ENCODE assay signal across 17 cellular contexts in genomic region chr1:40628903-40629292, GRCh38. TPM values are rescaled to one million over a fixed set of nuclear protein-coding genes. Genes with fewer than 3 reads are reported as not detected.
DNase-seq lines count a peak whose midpoint lies in the region; ATAC-seq, FAIRE-seq and TF ChIP-seq lines count a peak whose summit lies in the region.
"Had no signal": no experiment of that assay in that cellular context is flagged by ENCODE, and none has a peak within 500 bp of the region (broad histone marks: within the 10 kb centered on the region; RNA-seq: fewer than 3 reads in every experiment).

No MANE protein-coding gene starts in this region.

- H3K9me3 ChIP-seq in lower lobe of right lung, result no peaks in the 10 kb centered on the region
- H3K9me3 ChIP-seq: Caco-2, prostate gland had no signal

- intact Hi-C loops in lower lobe of right lung (cut with DNase I), result no loop called here

- H3K4me3 Mint-ChIP-seq in activated naive CD8-positive, alpha-beta T cell treated with anti-CD3 and anti-CD28 coated beads for 36 hours, result no peak overlapping the region
- no peak overlapping the region for H3K4me3 Mint-ChIP-seq in activated naive CD8-positive, alpha-beta T cell treated with anti-CD3 and anti-CD28 coated beads, Interleukin-2, amount 50 U/mL, for 24 hours
- H3K4me3 Mint-ChIP-seq: brain, memory B cell had no signal

- H3K4me1 Mint-ChIP-seq in activated naive CD8-positive, alpha-beta T cell treated with anti-CD3 and anti-CD28 coated beads for 36 hours, result peaks cover 29% of the 10 kb centered on the region
- H3K4me1 Mint-ChIP-seq in activated naive CD8-positive, alpha-beta T cell treated with anti-CD3 and anti-CD28 coated beads, Interleukin-2, amount 50 U/mL, for 24 hours, result peaks cover 28% of the 10 kb centered on the region

- no peak for ATAC-seq in activated naive CD8-positive, alpha-beta T cell treated with anti-CD3 and anti-CD28 coated beads, Interleukin-2, amount 50 U/mL, for 24 hours
- ATAC-seq in foreskin keratinocyte (peak; percentile 40), lower lobe of right lung (no peak)

- FAIRE-seq in urothelium cell line (lab: Jason Lieb, UNC), result peak; percentile 40
- FAIRE-seq: G401.6 had no signal

- no peak for DNase-seq in activated naive CD8-positive, alpha-beta T cell treated with anti-CD3 and anti-CD28 coated beads for 36 hours
- no peak for DNase-seq in activated naive CD8-positive, alpha-beta T cell treated with anti-CD3 and anti-CD28 coated beads, Interleukin-2, amount 50 U/mL, for 24 hours
- DNase-seq in RWPE1 (ENCODE audit: low spot score) (peak; percentile 67), foreskin keratinocyte (peak; percentile 61 to 90), urothelium cell line (ENCODE audit: low spot score) (no peak), SKM-1 (lab: John Stamatoyannopoulos, UW; ENCODE audit: unreplicated experiment) (no peak), lower lobe of right lung (no peak), NCI-H1417 (lab: John Stamatoyannopoulos, UW) (no peak)
- DNase-seq: activated naive CD4-positive, alpha-beta T cell treated with anti-CD3 and anti-CD28 coated beads, Interleukin-2, amount 50 U/mL, for 16 hours; Caco-2; dermis blood vessel endothelial cell; NCI-H1694 treated with DMSO at 0.1 percent for 48 hours; NCI-H446 had no signal

- no peak for TF ChIP-seq CTCF in RWPE1 (conservative IDR thresholded peaks at IDR 0.05; ENCODE audit: low read depth)
- TF ChIP-seq CTCF in foreskin keratinocyte (conservative IDR thresholded peaks at IDR 0.05), result no peak
- TF ChIP-seq CTCF in lower lobe of right lung (IDR thresholded peaks at IDR 0.05), result no peak

- H3K27ac Mint-ChIP-seq in activated naive CD8-positive, alpha-beta T cell treated with anti-CD3 and anti-CD28 coated beads for 36 hours, result peak overlapping the region; percentile 62
- H3K27ac Mint-ChIP-seq in activated naive CD8-positive, alpha-beta T cell treated with anti-CD3 and anti-CD28 coated beads, Interleukin-2, amount 50 U/mL, for 24 hours, result no peak overlapping the region
- H3K27ac Mint-ChIP-seq: brain, memory B cell had no signal

- CTCF ChIA-PET in RWPE1 (lab: Yijun Ruan, JAX), result no interaction called here

- no peak overlapping the region for H3K4me3 ChIP-seq in lower lobe of right lung
- H3K4me3 ChIP-seq: prostate gland had no signal

- H3K4me1 ChIP-seq in foreskin keratinocyte (peaks cover 9% of the 10 kb centered on the region), lower lobe of right lung (peaks cover 7% of the 10 kb centered on the region)
- H3K4me1 ChIP-seq: Caco-2, prostate gland had no signal

- H3K27me3 Mint-ChIP-seq in activated naive CD8-positive, alpha-beta T cell treated with anti-CD3 and anti-CD28 coated beads for 36 hours, result no peaks in the 10 kb centered on the region
- H3K27me3 Mint-ChIP-seq in activated naive CD8-positive, alpha-beta T cell treated with anti-CD3 and anti-CD28 coated beads, Interleukin-2, amount 50 U/mL, for 24 hours, result no peaks in the 10 kb centered on the region
- H3K27me3 Mint-ChIP-seq: brain had no signal

- H3K36me3 ChIP-seq in lower lobe of right lung, result no peaks in the 10 kb centered on the region
- H3K36me3 ChIP-seq: prostate gland had no signal

- H3K27ac ChIP-seq in RWPE1 (no peak overlapping the region), foreskin keratinocyte (no peak overlapping the region), lower lobe of right lung (no peak overlapping the region)
- H3K27ac ChIP-seq: prostate gland had no signal

- H3K27me3 ChIP-seq in foreskin keratinocyte (no peaks in the 10 kb centered on the region), lower lobe of right lung (ENCODE audit: low read depth) (no peaks in the 10 kb centered on the region)

- H3K36me3 Mint-ChIP-seq in activated naive CD8-positive, alpha-beta T cell treated with anti-CD3 and anti-CD28 coated beads for 36 hours, result no peaks in the 10 kb centered on the region
- H3K36me3 Mint-ChIP-seq in activated naive CD8-positive, alpha-beta T cell treated with anti-CD3 and anti-CD28 coated beads, Interleukin-2, amount 50 U/mL, for 24 hours (ENCODE audit: low read depth), result no peaks in the 10 kb centered on the region

- H3K9me3 Mint-ChIP-seq in activated naive CD8-positive, alpha-beta T cell treated with anti-CD3 and anti-CD28 coated beads for 36 hours, result no peaks in the 10 kb centered on the region
- no peaks in the 10 kb centered on the region for H3K9me3 Mint-ChIP-seq in activated naive CD8-positive, alpha-beta T cell treated with anti-CD3 and anti-CD28 coated beads, Interleukin-2, amount 50 U/mL, for 24 hours
- H3K9me3 Mint-ChIP-seq: brain, memory B cell had no signal

- POLR2A ChIA-PET in RWPE1 (lab: Yijun Ruan, JAX; ENCODE audit: low non-redundant PET), result no interaction called here

RNA-seq across cellular contexts. Expression of gene RIMS3, which starts 36.6 kb away (rescaled TPM):
- 1 to 10 TPM; 1.1 to 1.9 TPM for total RNA-seq in activated naive CD8-positive, alpha-beta T cell treated with anti-CD3 and anti-CD28 coated beads for 36 hours
- total RNA-seq in foreskin keratinocyte (1.4 TPM in 2 replicates), lower lobe of right lung (4.6 TPM)
- polyA plus RNA-seq in foreskin keratinocyte, result 0.51 and 0.67 TPM in 2 replicates

Comparison
In these comparisons a context has a peak if more than half of its experiments do, and no peak if none do; other contexts are left out.
1. DNase-seq: peak in RWPE1 (single experiment) and foreskin keratinocyte (2 of 2); none in activated naive CD8-positive, alpha-beta T cell treated with anti-CD3 and anti-CD28 coated beads for 36 hours (single experiment), activated naive CD8-positive, alpha-beta T cell treated with anti-CD3 and anti-CD28 coated beads, Interleukin-2, amount 50 U/mL, for 24 hours (single experiment), urothelium cell line (single experiment), SKM-1 (single experiment), lower lobe of right lung (single experiment) and NCI-H1417 (0 of 3).